Comparison of ENCODE assay signal across 20 cellular contexts in genomic region chr16:15790458-15790857, GRCh38.
DNase-seq lines count a peak whose midpoint lies in the region; ATAC-seq, FAIRE-seq and TF ChIP-seq lines count a peak whose summit lies in the region.
"Had no signal": no experiment of that assay in that cellular context is flagged by ENCODE, and none has a peak within 500 bp of the region (broad histone marks: within the 10 kb centered on the region; RNA-seq: fewer than 3 reads in every experiment).

No MANE protein-coding gene starts in this region.

- H3K4me1 ChIP-seq in adrenal gland (replicated peaks in 1 of 2): peaks cover 0 to 4% of the 10 kb centered on the region in 2 donors
- peaks cover 2% of the 10 kb centered on the region for H3K4me1 ChIP-seq in endothelial cell of umbilical vein (ENCODE audit: control insufficient read depth, extremely low read depth, insufficient read depth, low read length)
- H3K4me1 ChIP-seq in transverse colon: peaks cover 0 to 24% (median 3%) of the 10 kb centered on the region in 4 donors

- DNase-seq in adrenal gland: peak in 4 of 7 donors; percentile 8 to 56 (median 23)
- DNase-seq in endothelial cell of umbilical vein (ENCODE audit: low read depth, low spot score): peak; percentile 45
- peak; percentile 54 for DNase-seq in posterior vena cava (ENCODE audit: low spot score)
- no peak for DNase-seq in transverse colon
- DNase-seq in HuH-7.5 (ENCODE audit: low spot score): no peak
- no peak for DNase-seq in NCI-H446 treated with DMSO at 0.1 percent for 48 hours (lab: John Stamatoyannopoulos, UW)
- DNase-seq in stimulated activated naive CD8-positive, alpha-beta T cell treated with anti-CD3 and anti-CD28 coated beads, Interleukin-15, Interleukin-2, amounts not matched to agents 100 U/mL and 50 U/mL, for 24 hours: no peak
- DNase-seq: ACHN; CD4-positive, alpha-beta T cell; DND-41; GDM1; NCI-H1105; NCI-H1694 treated with DMSO at 0.1 percent for 48 hours; NCI-H345; NCI-H69; NK-92 treated with Interleukin-12 subunit alpha and Interleukin-12 subunit beta, amount 100 ng/mL, for 24 hours; PC-3 had no signal

- TF ChIP-seq POLR2A in adrenal gland (IDR thresholded peaks at IDR 0.05) (no peak), endothelial cell of umbilical vein (IDR thresholded peaks at IDR 0.05; ENCODE audit: low read depth, low read length) (no peak), transverse colon (IDR thresholded peaks at IDR 0.05) (no peak)

- H3K79me2 ChIP-seq in endothelial cell of umbilical vein (ENCODE audit: control insufficient read depth, insufficient read depth, low read length): no peaks in the 10 kb centered on the region

- no peak for FAIRE-seq in endothelial cell of umbilical vein (lab: Jason Lieb, UNC)
- FAIRE-seq: GM12892, H54 had no signal

- no TSS peak for BruUV-seq in endothelial cell of umbilical vein (replicated peaks; lab: Mats Ljungman, UMichigan)

- H3K4me3 ChIP-seq in adrenal gland (no peak overlapping the region), endothelial cell of umbilical vein (replicated peaks in 1 of 3; ENCODE audit: insufficient read depth in 1 of 3, low read depth in 1 of 3, low read length in 3 of 3) (no peak overlapping the region), transverse colon (no peak overlapping the region)

- H3K4me2 ChIP-seq in endothelial cell of umbilical vein (ENCODE audit: insufficient read depth, low read length): no peak overlapping the region
- H3K4me2 ChIP-seq: KMS-11 had no signal

- H3K36me3 ChIP-seq in adrenal gland (replicated peaks in 1 of 2) (no peaks in the 10 kb centered on the region), endothelial cell of umbilical vein (ENCODE audit: control insufficient read depth in 2 of 2, extremely low read depth in 1 of 2, insufficient read depth in 2 of 2, low read length in 2 of 2) (no peaks in the 10 kb centered on the region), transverse colon (no peaks in the 10 kb centered on the region)

- H3K27ac ChIP-seq in adrenal gland: no peak overlapping the region
- no peak overlapping the region for H3K27ac ChIP-seq in endothelial cell of umbilical vein (ENCODE audit: insufficient read depth, low read depth, low read length)
- H3K27ac ChIP-seq in transverse colon: peak overlapping the region; percentile 12 to 74 (median 51)
- H3K27ac ChIP-seq: KMS-11 had no signal

- H3K9me1 ChIP-seq in endothelial cell of umbilical vein (replicated peaks; ENCODE audit: control insufficient read depth, extremely low read depth, insufficient read depth, low read length): no peaks in the 10 kb centered on the region

- WGBS in adrenal gland, 4 donors: 16 to 43% (median 28%) methylated on average over 4 of the region's 4 CpGs
- 43% methylated on average over 4 of the region's 4 CpGs; no CpG with 5 or more reads in 1 of the 2 donors for WGBS in transverse colon (ENCODE audit: low coverage in 1 of 2), 2 donors

- CTCF ChIA-PET in endothelial cell of umbilical vein (lab: Charles Lee): interaction anchor here (0.7 to 2.7 kb wide), 4 partner anchors 13 to 31 kb away, joined by 3 to 10 read pairs (median 4); no protein-coding TSS in a partner anchor

- no peak for TF ChIP-seq EP300 in transverse colon (IDR thresholded peaks at IDR 0.05; ENCODE audit: low read depth)

- no peaks in the 10 kb centered on the region for H3K27me3 ChIP-seq in adrenal gland
- no peaks in the 10 kb centered on the region for H3K27me3 ChIP-seq in endothelial cell of umbilical vein (ENCODE audit: control insufficient read depth in 2 of 2, insufficient read depth in 2 of 2, low read length in 2 of 2)
- H3K27me3 ChIP-seq in transverse colon: no peaks in the 10 kb centered on the region

- POLR2A ChIA-PET in endothelial cell of umbilical vein (lab: Charles Lee): no interaction called here

- dilution Hi-C loops in endothelial cell of umbilical vein (cut with MboI; ENCODE audit: extremely low pct_ligation_motif_present, low sequenced_read_pairs): no loop called here

- H3K9me3 ChIP-seq in adrenal gland (replicated peaks in 1 of 3) (no peaks in the 10 kb centered on the region), endothelial cell of umbilical vein (replicated peaks; ENCODE audit: control insufficient read depth, insufficient read depth, low read length) (no peaks in the 10 kb centered on the region), transverse colon (no peaks in the 10 kb centered on the region)

- H3K9ac ChIP-seq in endothelial cell of umbilical vein (replicated peaks; ENCODE audit: extremely low read depth, insufficient read depth, low read length): no peak overlapping the region
- H3K9ac ChIP-seq: KMS-11 had no signal

- H2AFZ ChIP-seq in endothelial cell of umbilical vein (ENCODE audit: low read depth, low read length): no peak overlapping the region

- no peak for TF ChIP-seq CTCF in adrenal gland (IDR thresholded peaks at IDR 0.05)
- TF ChIP-seq CTCF in endothelial cell of umbilical vein (IDR thresholded peaks at IDR 0.05; ENCODE audit: extremely low read depth in 1 of 2, insufficient read depth in 1 of 2, low read depth in 1 of 2, low read length in 2 of 2): no peak
- no peak for TF ChIP-seq CTCF in transverse colon (IDR thresholded peaks at IDR 0.05)

- H4K20me1 ChIP-seq in endothelial cell of umbilical vein (replicated peaks; ENCODE audit: control insufficient read depth, extremely low read depth, insufficient read depth, low read length): peaks cover 2% of the 10 kb centered on the region

- ATAC-seq in stimulated activated naive CD8-positive, alpha-beta T cell treated with anti-CD3 and anti-CD28 coated beads, Interleukin-15, Interleukin-2, amounts not matched to agents 100 U/mL and 50 U/mL, for 24 hours: no peak
- ATAC-seq: PC-3 had no signal

- intact Hi-C loops in adrenal gland (cut with DNase I): no loop called here
- intact Hi-C loops in endothelial cell of umbilical vein (cut with micrococcal nuclease): no loop called here
- intact Hi-C loops in posterior vena cava (cut with DNase I): loop anchor here in 1 of 2 donors (10.0 kb wide), 1 partner anchor 54 kb away; no protein-coding TSS in a partner anchor
- intact Hi-C loops in transverse colon (cut with DNase I; ENCODE audit: low total_unique reads): no loop called here

- in situ Hi-C loops in transverse colon (cut with MboI; ENCODE audit: low pct_ligation_motif_present in 1 of 4, low pct_unique_long_range_greater_than_20kb in 1 of 4, low sequenced_read_pairs in 3 of 4): no loop called here

TF ChIP-seq in endothelial cell of umbilical vein, 7 proteins besides CTCF, POLR2A, EP300 and RAD21:
- TF ChIP-seq GATA2 (IDR thresholded peaks at IDR 0.05; ENCODE audit: insufficient read depth, insufficient read length, low read depth, low read length) (no peak), FOS (IDR thresholded peaks at IDR 0.05; ENCODE audit: borderline replicate concordance, insufficient read depth, low read length) (no peak), JUN (IDR thresholded peaks at IDR 0.05; ENCODE audit: borderline replicate concordance, insufficient read depth, insufficient read length, low read depth) (no peak), POLR2AphosphoS5 (IDR thresholded peaks at IDR 0.05; ENCODE audit: insufficient read depth, low read depth, low read length) (no peak), MAX (IDR thresholded peaks at IDR 0.05; ENCODE audit: insufficient read depth, insufficient read length) (no peak), MYC (IDR thresholded peaks at IDR 0.05; ENCODE audit: low read depth, low read length) (no peak), EZH2 (IDR thresholded peaks at IDR 0.05; ENCODE audit: borderline replicate concordance, low read depth, low read length, severe bottlenecking) (no peak)

Comparison
In these comparisons a context has a peak if more than half of its experiments do, and no peak if none do; other contexts are left out.
1. DNase-seq: peak in adrenal gland (4 of 7), endothelial cell of umbilical vein (single experiment) and posterior vena cava (single experiment); none in transverse colon (single experiment), HuH-7.5 (single experiment), NCI-H446 treated with DMSO at 0.1 percent for 48 hours (single experiment) and stimulated activated naive CD8-positive, alpha-beta T cell treated with anti-CD3 and anti-CD28 coated beads, Interleukin-15, Interleukin-2, amounts not matched to agents 100 U/mL and 50 U/mL, for 24 hours (single experiment).
2. H3K27ac ChIP-seq: peak in transverse colon (4 of 4); none in adrenal gland (0 of 5) and endothelial cell of umbilical vein (single experiment).